Comparison of ENCODE assay signal across 18 cellular contexts in the genomic region with DNA sequence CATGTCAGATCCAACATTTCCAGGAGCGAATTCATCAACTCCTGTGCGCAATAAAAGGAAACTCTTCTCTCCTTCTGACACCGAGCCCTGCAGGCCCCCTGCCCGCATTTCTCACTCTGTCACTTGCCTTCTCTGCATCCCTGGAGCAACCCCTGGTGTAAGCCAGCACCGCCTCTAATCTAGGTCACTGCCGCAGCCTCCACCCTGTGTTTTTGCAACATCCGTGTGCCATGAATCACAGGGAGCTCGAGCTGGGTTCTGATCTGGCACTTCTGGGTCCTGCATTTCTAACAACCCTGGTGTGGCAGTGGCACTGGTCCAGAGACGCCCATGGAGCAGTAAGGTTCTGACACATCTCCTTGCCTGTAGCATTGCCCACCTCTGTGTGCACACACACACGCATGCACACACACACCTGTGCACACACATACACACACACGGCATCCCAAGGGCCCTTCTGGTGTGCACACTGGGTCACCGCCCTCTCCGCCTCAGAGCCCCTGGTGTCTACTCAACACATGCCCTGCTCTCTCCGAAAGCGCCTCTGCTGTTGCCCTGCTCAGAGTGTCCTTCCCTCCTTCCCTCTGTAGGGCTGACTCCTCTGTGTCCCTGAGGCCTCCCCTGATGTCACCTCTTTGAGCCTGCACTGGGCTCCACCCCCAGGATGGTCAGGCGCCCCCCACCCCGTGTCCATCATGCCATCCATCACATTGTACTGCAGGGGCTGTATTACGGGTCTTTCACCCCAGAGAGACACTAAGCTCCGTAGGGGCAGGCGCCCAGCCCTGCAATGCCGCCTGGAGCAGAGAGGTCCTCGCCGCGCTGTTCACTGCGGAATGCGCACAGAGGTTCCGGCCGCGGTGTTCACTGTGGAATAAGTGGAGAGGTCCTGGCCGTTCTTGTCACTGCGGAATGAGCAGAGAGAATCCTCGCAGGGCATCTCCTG.
A peak's percentile ranks its signal among the peaks of the same experiment; 100 is the strongest.
DNase-seq lines count a peak whose midpoint lies in the region; FAIRE-seq and TF ChIP-seq lines count a peak whose summit lies in the region.
"Had no signal": no experiment of that assay in that cellular context is flagged by ENCODE, and none has a peak within 500 bp of the region (broad histone marks: within the 10 kb centered on the region; RNA-seq: fewer than 3 reads in every experiment).

No MANE protein-coding gene starts in this region.

- H3K36me3 ChIP-seq in HEK293 (ENCODE audit: control insufficient read depth in 2 of 2, insufficient read depth in 1 of 2, low read length in 2 of 2), result no peaks in the 10 kb centered on the region
- H3K36me3 ChIP-seq: Peyer's patch had no signal

- DNase-seq in NCI-H2227 (lab: John Stamatoyannopoulos, UW; ENCODE audit: unreplicated experiment) (peak; percentile 47), NCI-H2227 treated with DMSO at 0.1 percent for 48 hours (lab: John Stamatoyannopoulos, UW) (no peak), neural crest cell (ENCODE audit: low read depth, low spot score) (no peak), frontal cortex (ENCODE audit: low spot score in 2 of 2) (no peak), foreskin melanocyte (no peak), coronary artery (ENCODE audit: low spot score) (no peak)
- DNase-seq: 8988T; CD8-positive, alpha-beta T cell; DMS79; NCI-H1436; NCI-H2029; NCI-H2171; NCI-H748 treated with DMSO at 0.1 percent for 48 hours; Peyer's patch; Right ventricle myocardium superior had no signal

- POLR2A ChIA-PET in HEK293 (lab: Yijun Ruan, JAX), result no interaction called here

- FAIRE-seq in frontal cortex (lab: Jason Lieb, UNC), result no peak
- FAIRE-seq: D721Med had no signal

- no peaks in the 10 kb centered on the region for H3K4me1 ChIP-seq in HEK293 (ENCODE audit: control insufficient read depth, insufficient read depth, low read length)
- H3K4me1 ChIP-seq: Peyer's patch had no signal

- H3K4me3 Mint-ChIP-seq in neural crest cell, result no peak overlapping the region
- H3K4me3 Mint-ChIP-seq: CD8-positive, alpha-beta T cell had no signal

- TF ChIP-seq CTCF in HEK293 (tag by site-specific recombination; IDR thresholded peaks at IDR 0.05) (no peak), neural crest cell (conservative IDR thresholded peaks at IDR 0.05) (no peak), coronary artery (IDR thresholded peaks at IDR 0.05) (no peak)

- no peak overlapping the region for H3K4me3 ChIP-seq in HEK293 (ENCODE audit: low read depth, low read length)
- no peak overlapping the region for H3K4me3 ChIP-seq in coronary artery
- H3K4me3 ChIP-seq: Peyer's patch had no signal

- H3K27ac Mint-ChIP-seq in neural crest cell (ENCODE audit: unreplicated experiment), result peak overlapping the region; percentile 81
- H3K27ac Mint-ChIP-seq: CD8-positive, alpha-beta T cell had no signal

- H3K27ac ChIP-seq in HEK293 (ENCODE audit: extremely low read depth, low read depth, low read length), result no peak overlapping the region
- peak overlapping the region; percentile 29 for H3K27ac ChIP-seq in angular gyrus (ENCODE audit: low read depth, low read length)
- no peak overlapping the region for H3K27ac ChIP-seq in coronary artery
- H3K27ac ChIP-seq: Peyer's patch had no signal

- no peaks in the 10 kb centered on the region for H3K9me3 ChIP-seq in HEK293 (ENCODE audit: control insufficient read depth, insufficient read depth, low read depth, low read length)
- H3K9me3 ChIP-seq: Peyer's patch had no signal

- H3K27me3 Mint-ChIP-seq in neural crest cell (ENCODE audit: low read depth), result no peaks in the 10 kb centered on the region

- H3K9me3 Mint-ChIP-seq in neural crest cell, result no peaks in the 10 kb centered on the region
- H3K9me3 Mint-ChIP-seq: CD8-positive, alpha-beta T cell had no signal

- CTCF ChIA-PET in HEK293 (lab: Yijun Ruan, JAX), result interaction anchor here (0.6 kb wide), 1 partner anchor 381 kb away, joined by 3 read pairs; no protein-coding TSS in a partner anchor

- H3K4me1 Mint-ChIP-seq in neural crest cell, result peaks cover 27% of the 10 kb centered on the region

- H3K36me3 Mint-ChIP-seq in neural crest cell (ENCODE audit: low read depth), result no peaks in the 10 kb centered on the region
- H3K36me3 Mint-ChIP-seq: CD8-positive, alpha-beta T cell had no signal

TF ChIP-seq in HEK293, 187 proteins besides CTCF, POLR2A, EP300 and RAD21:
- TF ChIP-seq, protein P1, sequence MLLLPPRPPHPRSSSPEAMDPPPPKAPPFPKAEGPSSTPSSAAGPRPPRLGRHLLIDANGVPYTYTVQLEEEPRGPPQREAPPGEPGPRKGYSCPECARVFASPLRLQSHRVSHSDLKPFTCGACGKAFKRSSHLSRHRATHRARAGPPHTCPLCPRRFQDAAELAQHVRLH (tag by site-specific recombination; IDR thresholded peaks at IDR 0.05), result no peak
- TF ChIP-seq PRDM1 (tag by site-specific recombination; IDR thresholded peaks at IDR 0.05) (no peak), HOXC10 (CRISPR knock-in tag; IDR thresholded peaks at IDR 0.05) (no peak), ZSCAN30 (tag by site-specific recombination; IDR thresholded peaks at IDR 0.05) (no peak), ZBTB26 (tag by site-specific recombination; optimal IDR thresholded peaks at IDR 0.05) (no peak)
- TF ChIP-seq, protein P2, sequence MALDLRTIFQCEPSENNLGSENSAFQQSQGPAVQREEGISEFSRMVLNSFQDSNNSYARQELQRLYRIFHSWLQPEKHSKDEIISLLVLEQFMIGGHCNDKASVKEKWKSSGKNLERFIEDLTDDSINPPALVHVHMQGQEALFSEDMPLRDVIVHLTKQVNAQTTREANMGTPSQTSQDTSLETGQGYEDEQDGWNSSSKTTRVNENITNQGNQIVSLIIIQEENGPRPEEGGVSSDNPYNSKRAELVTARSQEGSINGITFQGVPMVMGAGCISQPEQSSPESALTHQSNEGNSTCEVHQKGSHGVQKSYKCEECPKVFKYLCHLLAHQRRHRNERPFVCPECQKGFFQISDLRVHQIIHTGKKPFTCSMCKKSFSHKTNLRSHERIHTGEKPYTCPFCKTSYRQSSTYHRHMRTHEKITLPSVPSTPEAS (tag by site-specific recombination; IDR thresholded peaks at IDR 0.05), result peak; percentile 30; the same call in 1 of the 2 replicates
